Comparison of ENCODE assay signal across 1 cellular context in genomic region chr3:136196401-136197158, GRCh38.
TF ChIP-seq lines count a peak whose summit lies in the region.

No MANE protein-coding gene starts in this region.

TF ChIP-seq in K562, 482 proteins besides CTCF, POLR2A, EP300 and RAD21 (continued from another document and continues in another):
- no peak for TF ChIP-seq ZNF398 (CRISPR knock-in tag; IDR thresholded peaks at IDR 0.05)
- no peak for TF ChIP-seq HDGF (IDR thresholded peaks at IDR 0.05)
- peak; percentile 42 for TF ChIP-seq CHD1 (IDR thresholded peaks at IDR 0.05; ENCODE audit: low read length)
- TF ChIP-seq FOXP1 (CRISPR knock-in tag; IDR thresholded peaks at IDR 0.05): peak; percentile 95
- TF ChIP-seq ELF1 (tag; IDR thresholded peaks at IDR 0.05): peak; percentile 11
- TF ChIP-seq BACH1 (tag; IDR thresholded peaks at IDR 0.05): no peak
- TF ChIP-seq ZNF77 (CRISPR knock-in tag; IDR thresholded peaks at IDR 0.05): no peak
- TF ChIP-seq ETS2 (tag; IDR thresholded peaks at IDR 0.05; ENCODE audit: borderline replicate concordance, poor library complexity, severe bottlenecking): no peak
- TF ChIP-seq SMARCA4 (IDR thresholded peaks at IDR 0.05): peak; percentile 5; the same call in 1 of the 2 replicates
- peak; percentile 63; the same call in 1 of the 2 replicates for TF ChIP-seq DPF2 (IDR thresholded peaks at IDR 0.05)
- peak; percentile 77; the same call in 1 of the 2 replicates for TF ChIP-seq ZNF175 (CRISPR knock-in tag; IDR thresholded peaks at IDR 0.05; ENCODE audit: low read depth)
- no peak for TF ChIP-seq ARID2 (IDR thresholded peaks at IDR 0.05)
- no peak for TF ChIP-seq ARID3A (IDR thresholded peaks at IDR 0.05; ENCODE audit: borderline replicate concordance, low read depth, low read length)
- TF ChIP-seq ZBTB33 (CRISPR knock-in tag; IDR thresholded peaks at IDR 0.05): peak; percentile 92
- TF ChIP-seq ZNF280B (CRISPR knock-in tag; IDR thresholded peaks at IDR 0.05): no peak
- peak; percentile 92; the same call in 1 of the 2 replicates for TF ChIP-seq NKRF (IDR thresholded peaks at IDR 0.05; ENCODE audit: borderline replicate concordance)
- no peak for TF ChIP-seq ZNF778 (CRISPR knock-in tag; IDR thresholded peaks at IDR 0.05)
- no peak for TF ChIP-seq ZNF79 (CRISPR knock-in tag; IDR thresholded peaks at IDR 0.05; ENCODE audit: low read depth)
- no peak for TF ChIP-seq TBL1XR1 (IDR thresholded peaks at IDR 0.05; ENCODE audit: low read length in 2 of 2)
- no peak for TF ChIP-seq BCOR (IDR thresholded peaks at IDR 0.05)
- TF ChIP-seq PTRF (tag; IDR thresholded peaks at IDR 0.05): no peak
- TF ChIP-seq BMI1 (IDR thresholded peaks at IDR 0.05; ENCODE audit: low read length): no peak
- no peak for TF ChIP-seq RBM34 (IDR thresholded peaks at IDR 0.05; ENCODE audit: borderline replicate concordance, insufficient read depth, low read length)
- peak; percentile 94 for TF ChIP-seq ZNF511 (CRISPR knock-in tag; IDR thresholded peaks at IDR 0.05)
- TF ChIP-seq SMARCE1 (IDR thresholded peaks at IDR 0.05): no peak
- TF ChIP-seq SMARCA5 (IDR thresholded peaks at IDR 0.05): no peak
- no peak for TF ChIP-seq TEAD2 (tag; IDR thresholded peaks at IDR 0.05)
- no peak for TF ChIP-seq ZNF707 (CRISPR knock-in tag; conservative IDR thresholded peaks at IDR 0.05)
- no peak for TF ChIP-seq ZNF174 (CRISPR knock-in tag; IDR thresholded peaks at IDR 0.05)
- TF ChIP-seq SMAD1 (IDR thresholded peaks at IDR 0.05; ENCODE audit: low read depth, low read length, partially characterized antibody): no peak
- no peak for TF ChIP-seq ZNF696 (CRISPR knock-in tag; conservative IDR thresholded peaks at IDR 0.05)
- no peak for TF ChIP-seq CBX5 (IDR thresholded peaks at IDR 0.05; ENCODE audit: borderline replicate concordance, low read depth)
- no peak; the same call in 1 of the 2 replicates for TF ChIP-seq JUN (IDR thresholded peaks at IDR 0.05; ENCODE audit: borderline replicate concordance, low read depth, low read length)
- TF ChIP-seq JUN (CRISPR knock-in tag; IDR thresholded peaks at IDR 0.05; ENCODE audit: borderline replicate concordance): no peak
- no peak for TF ChIP-seq ZNF695 (CRISPR knock-in tag; IDR thresholded peaks at IDR 0.05)
- no peak for TF ChIP-seq DDX20 (tag; IDR thresholded peaks at IDR 0.05; ENCODE audit: low read depth)
- no peak for TF ChIP-seq CBX8 (IDR thresholded peaks at IDR 0.05; ENCODE audit: borderline replicate concordance, extremely low read depth, low read depth, low read length, poor library complexity, severe bottlenecking)
- no peak for TF ChIP-seq ZNF239 (CRISPR knock-in tag; IDR thresholded peaks at IDR 0.05)
- peak; percentile 32; the same call in 1 of the 2 replicates for TF ChIP-seq PRMT5 (CRISPR knock-in tag; IDR thresholded peaks at IDR 0.05)
- peak; percentile 99 for TF ChIP-seq EP400 (IDR thresholded peaks at IDR 0.05)
- no peak for TF ChIP-seq FOXM1 (IDR thresholded peaks at IDR 0.05; ENCODE audit: low read depth)
- peak; percentile 49; the same call in 1 of the 2 replicates for TF ChIP-seq FOXM1 (CRISPR knock-in tag; IDR thresholded peaks at IDR 0.05; ENCODE audit: low read depth)
- no peak for TF ChIP-seq SFPQ (IDR thresholded peaks at IDR 0.05; ENCODE audit: low read depth, low read length)
- TF ChIP-seq SMARCB1 (IDR thresholded peaks at IDR 0.05; ENCODE audit: insufficient read length, low read depth): no peak
- TF ChIP-seq GTF2A2 (tag; IDR thresholded peaks at IDR 0.05): no peak
- no peak for TF ChIP-seq SNAPC5 (CRISPR knock-in tag; IDR thresholded peaks at IDR 0.05)
- peak; percentile 53; the same call in 1 of the 2 replicates for TF ChIP-seq ATF7 (IDR thresholded peaks at IDR 0.05)
- TF ChIP-seq IRF1 (CRISPR knock-in tag; IDR thresholded peaks at IDR 0.05; ENCODE audit: borderline replicate concordance): 0 out of 2 replicates have a peak, but pooled peaks have one; percentile 67
- TF ChIP-seq NCOA1 (IDR thresholded peaks at IDR 0.05; ENCODE audit: low read depth): 0 out of 2 replicates have a peak, but pooled peaks have one; percentile 53
- peak; percentile 99 for TF ChIP-seq ZBTB2 (IDR thresholded peaks at IDR 0.05)
- TF ChIP-seq TSHZ1 (CRISPR knock-in tag; IDR thresholded peaks at IDR 0.05): no peak
- no peak for TF ChIP-seq ZNF3 (CRISPR knock-in tag; IDR thresholded peaks at IDR 0.05)
- no peak for TF ChIP-seq TCFL5 (CRISPR knock-in tag; conservative IDR thresholded peaks at IDR 0.05)
- TF ChIP-seq MEF2D (tag; conservative IDR thresholded peaks at IDR 0.05; ENCODE audit: low read depth): 0 out of 2 replicates have a peak, but pooled peaks have one; percentile 62
